Comparison of ENCODE assay signal across 14 cellular contexts in genomic region chr4:74423101-74423500, GRCh38. TPM values are rescaled to one million over a fixed set of nuclear protein-coding genes. Genes with fewer than 3 reads are reported as not detected.
A peak's percentile ranks its signal among the peaks of the same experiment; 100 is the strongest.
DNase-seq lines count a peak whose midpoint lies in the region; ATAC-seq and TF ChIP-seq lines count a peak whose summit lies in the region.
"Had no signal": no experiment of that assay in that cellular context is flagged by ENCODE, and none has a peak within 500 bp of the region (broad histone marks: within the 10 kb centered on the region; RNA-seq: fewer than 3 reads in every experiment).

No MANE protein-coding gene starts in this region.

- no peak overlapping the region for H3K4me3 ChIP-seq in adipocyte (ENCODE audit: low read length)
- no peak overlapping the region for H3K4me3 ChIP-seq in psoas muscle
- H3K4me3 ChIP-seq in effector memory CD4-positive, alpha-beta T cell (ENCODE audit: insufficient read depth, low read depth, low read length, poor library complexity, severe bottlenecking), result no peak overlapping the region
- H3K4me3 ChIP-seq: esophagus muscularis mucosa had no signal

- ATAC-seq in foreskin keratinocyte, result peak; percentile 56
- ATAC-seq in psoas muscle, result peak; percentile 72 to 95 (median 92)
- ATAC-seq in HG03432 (IDR thresholded peaks at IDR 0.05; ENCODE audit: unreplicated experiment), result no peak

- H3K27ac Mint-ChIP-seq in chondrocyte (ENCODE audit: unreplicated experiment), result no peak overlapping the region
- H3K27ac Mint-ChIP-seq: CD4-positive, alpha-beta T cell had no signal

- H3K9me3 Mint-ChIP-seq in chondrocyte (ENCODE audit: low read depth), result no peaks in the 10 kb centered on the region
- H3K9me3 Mint-ChIP-seq: CD4-positive, alpha-beta T cell had no signal

- intact Hi-C loops in psoas muscle (cut with DNase I), result no loop called here

- no peak overlapping the region for H3K4me3 Mint-ChIP-seq in chondrocyte (ENCODE audit: unreplicated experiment)
- H3K4me3 Mint-ChIP-seq: CD4-positive, alpha-beta T cell; neural crest cell had no signal

- H3K9ac ChIP-seq in adipocyte (ENCODE audit: low read length), result no peak overlapping the region

- WGBS in psoas muscle, 3 donors, result 3 to 10% (median 10%) methylated on average over 1 of the region's 1 CpG

- H3K36me3 ChIP-seq in adipocyte (ENCODE audit: control insufficient read depth, insufficient read depth, low read length, severe bottlenecking) (no peaks in the 10 kb centered on the region), psoas muscle (ENCODE audit: insufficient read depth in 1 of 2, low read depth in 1 of 2) (no peaks in the 10 kb centered on the region)
- H3K36me3 ChIP-seq in effector memory CD4-positive, alpha-beta T cell (ENCODE audit: control insufficient read depth, insufficient read depth, low read length), result no peaks in the 10 kb centered on the region
- H3K36me3 ChIP-seq: esophagus muscularis mucosa had no signal

- H3K27ac ChIP-seq in foreskin keratinocyte, result no peak overlapping the region
- no peak overlapping the region for H3K27ac ChIP-seq in psoas muscle
- H3K27ac ChIP-seq in effector memory CD4-positive, alpha-beta T cell (ENCODE audit: insufficient read depth, low read length, poor library complexity, severe bottlenecking), result no peak overlapping the region
- H3K27ac ChIP-seq: esophagus muscularis mucosa, RWPE1 had no signal

- TF ChIP-seq CTCF in foreskin keratinocyte (conservative IDR thresholded peaks at IDR 0.05), result no peak
- TF ChIP-seq CTCF in psoas muscle (IDR thresholded peaks at IDR 0.05), result no peak
- TF ChIP-seq CTCF in chondrocyte (IDR thresholded peaks at IDR 0.05), result no peak

- no peaks in the 10 kb centered on the region for H3K36me3 Mint-ChIP-seq in chondrocyte (ENCODE audit: low read depth)

- no peaks in the 10 kb centered on the region for H3K9me3 ChIP-seq in adipocyte (ENCODE audit: control insufficient read depth, low read length)
- H3K9me3 ChIP-seq in psoas muscle, result no peaks in the 10 kb centered on the region
- H3K9me3 ChIP-seq in effector memory CD4-positive, alpha-beta T cell (ENCODE audit: control insufficient read depth, low read length), result no peaks in the 10 kb centered on the region
- H3K9me3 ChIP-seq: esophagus muscularis mucosa had no signal

- no peaks in the 10 kb centered on the region for H3K27me3 ChIP-seq in adipocyte (replicated peaks; ENCODE audit: control insufficient read depth, insufficient read depth, low read length)
- H3K27me3 ChIP-seq in foreskin keratinocyte, result no peaks in the 10 kb centered on the region
- H3K27me3 ChIP-seq in psoas muscle (ENCODE audit: insufficient read depth in 3 of 3, low read length in 2 of 3), result no peaks in the 10 kb centered on the region
- H3K27me3 ChIP-seq in effector memory CD4-positive, alpha-beta T cell (replicated peaks; ENCODE audit: control insufficient read depth, insufficient read depth, low read length, poor library complexity, severe bottlenecking), result no peaks in the 10 kb centered on the region
- H3K27me3 ChIP-seq: esophagus muscularis mucosa had no signal

- H3K4me1 ChIP-seq in adipocyte (ENCODE audit: control insufficient read depth, insufficient read depth, low read length), result peaks cover 21% of the 10 kb centered on the region
- peaks cover 43% of the 10 kb centered on the region for H3K4me1 ChIP-seq in foreskin keratinocyte
- no peaks in the 10 kb centered on the region for H3K4me1 ChIP-seq in psoas muscle
- H3K4me1 ChIP-seq in effector memory CD4-positive, alpha-beta T cell (ENCODE audit: control insufficient read depth, insufficient read depth, low read length, poor library complexity, severe bottlenecking), result no peaks in the 10 kb centered on the region

- peaks cover 3% of the 10 kb centered on the region for H3K27me3 Mint-ChIP-seq in chondrocyte (ENCODE audit: low read depth)

- peaks cover 11% of the 10 kb centered on the region for H3K4me1 Mint-ChIP-seq in chondrocyte (ENCODE audit: low read depth)
- H3K4me1 Mint-ChIP-seq: neural crest cell had no signal

- DNase-seq in H4 (ENCODE audit: low spot score), result peak; percentile 75
- peak; percentile 36 for DNase-seq in adipocyte (ENCODE audit: low read depth)
- DNase-seq in foreskin keratinocyte, result peak in 1 of 2 donors; percentile 47
- no peak for DNase-seq in psoas muscle
- DNase-seq in chondrocyte (ENCODE audit: low spot score), result no peak
- no peak for DNase-seq in effector memory CD4-positive, alpha-beta T cell
- DNase-seq in activated gamma-delta T cell (lab: John Stamatoyannopoulos, UW), result no peak
- DNase-seq: CD4-positive, alpha-beta T cell; islet precursor cell; NCI-H345 had no signal

RNA-seq across cellular contexts. Expression of gene AREG, which starts 21.8 kb away (rescaled TPM):
- total RNA-seq in H4 (2014; rRNA removed; shearing (Covaris generic)), result 0.91 TPM in 1 of 2 replicates, not detected in the other
- 1,077 and 1,617 TPM in 2 replicates for total RNA-seq in foreskin keratinocyte
- polyA plus RNA-seq in foreskin keratinocyte, result 980 and 1,643 TPM in 2 replicates
- total RNA-seq in psoas muscle, result 1 to 10 TPM in 2 of 4 donors, under 1 TPM in 1, not detected in 1; 0.25 to 1.3 (median 1.2) TPM
- polyA plus RNA-seq in psoas muscle, result 1 to 10 TPM in 1 of 3 donors, under 1 TPM in 2; 0.29 to 1.2 (median 0.31) TPM
- not detected in 3 replicates for total RNA-seq in chondrocyte
- total RNA-seq: neural crest cell had no signal

RNA-seq across cellular contexts. Expression of gene EREG, which starts 58.2 kb away (rescaled TPM):
- total RNA-seq in H4 (2014; rRNA removed; shearing (Covaris generic)), result not detected in 2 replicates
- 23.7 and 29.1 TPM in 2 replicates for total RNA-seq in foreskin keratinocyte
- 6.2 and 6.3 TPM in 2 replicates for polyA plus RNA-seq in foreskin keratinocyte
- under 1 TPM in 1 of 4 donors, not detected in 3; 0.20 TPM for total RNA-seq in psoas muscle
- polyA plus RNA-seq in psoas muscle, result under 1 TPM in 1 of 3 donors, not detected in 2; 0.03 TPM
- total RNA-seq in chondrocyte, result not detected in 3 replicates
- total RNA-seq: neural crest cell had no signal

Comparison
In these comparisons a context has a peak if more than half of its experiments do, and no peak if none do; other contexts are left out.
1. DNase-seq: peak in H4 (single experiment) and adipocyte (single experiment); none in psoas muscle (0 of 2), chondrocyte (single experiment), effector memory CD4-positive, alpha-beta T cell (0 of 3) and activated gamma-delta T cell (single experiment).
2. RNA of gene AREG, which starts 21.8 kb away (total RNA-seq): 1,077 to 1,617 TPM in foreskin keratinocyte; 0.25 to 1.3 TPM in psoas muscle, 0.91 TPM in H4 and not detected in chondrocyte; every median in the first group is over 100 times any median in the second.
3. RNA of gene EREG, which starts 58.2 kb away (total RNA-seq): 23.7 to 29.1 TPM in foreskin keratinocyte; 0.20 TPM in psoas muscle, not detected in chondrocyte and not detected in H4; every median in the first group is over 10 times any median in the second.